9 cellular contexts compared by ENCODE assay signal in genomic region chr9:128412120-128412790, GRCh38. TPM values are rescaled to one million over a fixed set of nuclear protein-coding genes. Genes with fewer than 3 reads are reported as not detected.
DNase-seq lines count a peak whose midpoint lies in the region; ATAC-seq and TF ChIP-seq lines count a peak whose summit lies in the region.
"Had no signal": no experiment of that assay in that cellular context is flagged by ENCODE, and none has a peak within 500 bp of the region (broad histone marks: within the 10 kb centered on the region; RNA-seq: fewer than 3 reads in every experiment).

No MANE protein-coding gene starts in this region.

- no peak overlapping the region for H3K4me3 ChIP-seq in WI38 (ENCODE audit: low read depth, low read length)
- H3K4me3 ChIP-seq in choroid plexus epithelial cell (ENCODE audit: low read depth, low read length) = no peak overlapping the region

- DNase-seq in GDM1 (lab: John Stamatoyannopoulos, UW) (peak; percentile 65), NCI-H146 (lab: John Stamatoyannopoulos, UW) (peak; percentile 68), choroid plexus epithelial cell (ENCODE audit: low read depth) (peak; percentile 45), lung microvascular endothelial cell (ENCODE audit: low read depth in 2 of 2) (peak; percentile 45 to 65)
- peak; percentile 50 to 64 for DNase-seq in stimulated activated naive CD8-positive, alpha-beta T cell treated with anti-CD3 and anti-CD28 coated beads, Interleukin-15, amount 100 ng/mL, for 72 hours

- H3K4me1 Mint-ChIP-seq in stimulated activated naive CD8-positive, alpha-beta T cell treated with anti-CD3 and anti-CD28 coated beads, Interleukin-15, amount 100 ng/mL, for 72 hours = peaks cover 5% of the 10 kb centered on the region
- H3K4me1 Mint-ChIP-seq: activated naive CD4-positive, alpha-beta T cell treated with anti-CD3 and anti-CD28 coated beads, Interleukin-2, amount 50 U/mL, for 24 hours had no signal

- TF ChIP-seq CTCF in WI38 (IDR thresholded peaks at IDR 0.05; ENCODE audit: low read depth, low read length) = peak; percentile 67
- TF ChIP-seq CTCF in choroid plexus epithelial cell (conservative IDR thresholded peaks at IDR 0.05; ENCODE audit: low read depth, low read length) = peak; percentile 78

- H3K9me3 Mint-ChIP-seq in stimulated activated naive CD8-positive, alpha-beta T cell treated with anti-CD3 and anti-CD28 coated beads, Interleukin-15, amount 100 ng/mL, for 72 hours = no peaks in the 10 kb centered on the region
- H3K9me3 Mint-ChIP-seq: activated naive CD4-positive, alpha-beta T cell treated with anti-CD3 and anti-CD28 coated beads, Interleukin-2, amount 50 U/mL, for 24 hours had no signal

- H3K4me3 Mint-ChIP-seq in stimulated activated naive CD8-positive, alpha-beta T cell treated with anti-CD3 and anti-CD28 coated beads, Interleukin-15, amount 100 ng/mL, for 72 hours = no peak overlapping the region
- H3K4me3 Mint-ChIP-seq: activated naive CD4-positive, alpha-beta T cell treated with anti-CD3 and anti-CD28 coated beads, Interleukin-2, amount 50 U/mL, for 24 hours had no signal

- H3K27ac Mint-ChIP-seq in stimulated activated naive CD8-positive, alpha-beta T cell treated with anti-CD3 and anti-CD28 coated beads, Interleukin-15, amount 100 ng/mL, for 72 hours = no peak overlapping the region
- H3K27ac Mint-ChIP-seq: activated naive CD4-positive, alpha-beta T cell treated with anti-CD3 and anti-CD28 coated beads, Interleukin-2, amount 50 U/mL, for 24 hours had no signal

- peaks cover 73% of the 10 kb centered on the region for H3K27me3 Mint-ChIP-seq in stimulated activated naive CD8-positive, alpha-beta T cell treated with anti-CD3 and anti-CD28 coated beads, Interleukin-15, amount 100 ng/mL, for 72 hours

- peak; percentile 79 for ATAC-seq in stimulated activated naive CD8-positive, alpha-beta T cell treated with anti-CD3 and anti-CD28 coated beads, Interleukin-15, amount 100 ng/mL, for 72 hours
- ATAC-seq in GM19324 (IDR thresholded peaks at IDR 0.05; ENCODE audit: low FRiP score, unreplicated experiment) = no peak
- no peak for ATAC-seq in GM18873 (IDR thresholded peaks at IDR 0.05; ENCODE audit: low FRiP score, unreplicated experiment)

RNA-seq across cellular contexts. Expression of gene CERCAM, which starts 8.4 kb away (rescaled TPM):
- 16.1 and 19.0 TPM in 2 replicates for total RNA-seq in lung microvascular endothelial cell

RNA-seq across cellular contexts. Expression of gene URM1, which starts 41.1 kb away (rescaled TPM):
- total RNA-seq in lung microvascular endothelial cell = 36.0 and 46.4 TPM in 2 replicates

RNA-seq across cellular contexts. Expression of gene ODF2, which starts 43.6 kb away (rescaled TPM):
- 20.5 and 25.4 TPM in 2 replicates for total RNA-seq in lung microvascular endothelial cell
